In genomic region chr13:41722684-41723083, GRCh38 we compare ENCODE assay signal across 26 cellular contexts.
"Had no signal": no experiment of that assay in that cellular context is flagged by ENCODE, and none has a peak within 500 bp of the region (broad histone marks: within the 10 kb centered on the region; RNA-seq: fewer than 3 reads in every experiment).

No MANE protein-coding gene starts in this region.

- H3K27me3 Mint-ChIP-seq: activated CD8-positive, alpha-beta T cell treated with anti-CD3 and anti-CD28 coated beads for 36 hours; activated T-helper 17 cell treated with anti-CD3 and anti-CD28 coated beads, Interleukin-2, amount 50 U/mL, for 72 hours; naive thymus-derived CD4-positive, alpha-beta T cell had no signal

- H3K27me3 ChIP-seq: adrenal gland, body of pancreas, colonic mucosa, esophagus squamous epithelium, heart right ventricle, sigmoid colon, transverse colon had no signal

- H3K9me3 ChIP-seq: adrenal gland, body of pancreas, colonic mucosa, esophagus squamous epithelium, heart right ventricle, psoas muscle, sigmoid colon, transverse colon had no signal

- H3K9me3 Mint-ChIP-seq: activated CD8-positive, alpha-beta T cell treated with anti-CD3 and anti-CD28 coated beads for 36 hours; activated naive CD4-positive, alpha-beta T cell treated with anti-CD3 and anti-CD28 coated beads, Interleukin-2, amount 50 U/mL, for 72 hours; activated T-cell treated with anti-CD3 and anti-CD28 coated beads, Interleukin-2, amount 50 U/mL, for 4 hours; activated T-helper 17 cell treated with anti-CD3 and anti-CD28 coated beads, Interleukin-2, amount 50 U/mL, for 72 hours; mesothelial cell of epicardium; naive thymus-derived CD4-positive, alpha-beta T cell; T-helper 1 cell treated with Interleukin-12 subunit alpha and Interleukin-12 subunit beta and Interleukin-4 antibody, amounts not matched to agents 30 μg/mL and 1 μg/mL, for 36 hours; WTC11 had no signal

- H3K4me1 ChIP-seq: adrenal gland, body of pancreas, colonic mucosa, esophagus squamous epithelium, heart right ventricle, parathyroid adenoma, psoas muscle, sigmoid colon, transverse colon had no signal

- DNase-seq: activated CD4-positive, alpha-beta T cell treated with anti-CD3 and anti-CD28 coated beads for 1 hour; activated CD4-positive, alpha-beta T cell treated with anti-CD3 and anti-CD28 coated beads, Interleukin-2, amount 50 U/mL, for 1 hour; activated CD8-positive, alpha-beta T cell treated with anti-CD3 and anti-CD28 coated beads for 36 hours; activated T-cell treated with anti-CD3 and anti-CD28 coated beads, Interleukin-2, amount 50 U/mL, for 4 hours; adrenal gland; aorta; body of pancreas; colonic mucosa; effector CD8-positive, alpha-beta T cell; esophagus squamous epithelium; foreskin melanocyte; heart right ventricle; naive thymus-derived CD4-positive, alpha-beta T cell; nucleus accumbens; psoas muscle; sigmoid colon; stimulated activated naive CD4-positive, alpha-beta T cell treated with Interleukin-2 at 50 U/mL for 16 hours; T-helper 9 cell; transverse colon had no signal

- H3K27ac ChIP-seq: adrenal gland, body of pancreas, colonic mucosa, epithelial cell of prostate, esophagus squamous epithelium, heart right ventricle, parathyroid adenoma, psoas muscle, sigmoid colon, transverse colon had no signal

- H3K36me3 ChIP-seq: colonic mucosa had no signal

- ATAC-seq: activated CD8-positive, alpha-beta T cell treated with anti-CD3 and anti-CD28 coated beads for 36 hours; activated naive CD4-positive, alpha-beta T cell treated with anti-CD3 and anti-CD28 coated beads, Interleukin-2, amount 50 U/mL, for 72 hours; activated T-cell treated with anti-CD3 and anti-CD28 coated beads, Interleukin-2, amount 50 U/mL, for 4 hours; activated T-helper 17 cell treated with anti-CD3 and anti-CD28 coated beads, Interleukin-2, amount 50 U/mL, for 72 hours; body of pancreas; naive thymus-derived CD4-positive, alpha-beta T cell; psoas muscle; WTC11 had no signal

- H3K36me3 Mint-ChIP-seq: activated naive CD4-positive, alpha-beta T cell treated with anti-CD3 and anti-CD28 coated beads, Interleukin-2, amount 50 U/mL, for 72 hours; WTC11 had no signal

- H3K4me1 Mint-ChIP-seq: activated T-helper 17 cell treated with anti-CD3 and anti-CD28 coated beads, Interleukin-2, amount 50 U/mL, for 72 hours; mesothelial cell of epicardium; naive thymus-derived CD4-positive, alpha-beta T cell; WTC11 had no signal

- H3K27ac Mint-ChIP-seq: activated CD8-positive, alpha-beta T cell treated with anti-CD3 and anti-CD28 coated beads for 36 hours; activated naive CD4-positive, alpha-beta T cell treated with anti-CD3 and anti-CD28 coated beads, Interleukin-2, amount 50 U/mL, for 72 hours; activated T-helper 17 cell treated with anti-CD3 and anti-CD28 coated beads, Interleukin-2, amount 50 U/mL, for 72 hours; mesothelial cell of epicardium; naive thymus-derived CD4-positive, alpha-beta T cell; T-helper 1 cell treated with Interleukin-12 subunit alpha and Interleukin-12 subunit beta and Interleukin-4 antibody, amounts not matched to agents 30 μg/mL and 1 μg/mL, for 36 hours; WTC11 had no signal

- H3K4me3 Mint-ChIP-seq: activated CD8-positive, alpha-beta T cell treated with anti-CD3 and anti-CD28 coated beads for 36 hours; activated T-cell treated with anti-CD3 and anti-CD28 coated beads, Interleukin-2, amount 50 U/mL, for 4 hours; activated T-helper 17 cell treated with anti-CD3 and anti-CD28 coated beads, Interleukin-2, amount 50 U/mL, for 72 hours; mesothelial cell of epicardium; naive thymus-derived CD4-positive, alpha-beta T cell; T-helper 1 cell treated with Interleukin-12 subunit alpha and Interleukin-12 subunit beta and Interleukin-4 antibody, amounts not matched to agents 30 μg/mL and 1 μg/mL, for 36 hours; WTC11 had no signal

- H3K4me3 ChIP-seq: adrenal gland, body of pancreas, colonic mucosa, esophagus squamous epithelium, heart right ventricle, psoas muscle, sigmoid colon, transverse colon had no signal
